Comparison of ENCODE assay signal across 1 cellular context in genomic region chr7:66654275-66655112, GRCh38.
A peak's percentile ranks its signal among the peaks of the same experiment; 100 is the strongest.
TF ChIP-seq lines count a peak whose summit lies in the region.

No MANE protein-coding gene starts in this region.

TF ChIP-seq in K562, 482 proteins besides CTCF, POLR2A, EP300 and RAD21 (continued from another document and continues in another):
- TF ChIP-seq MCM7 (IDR thresholded peaks at IDR 0.05) (no peak), ZNF79 (CRISPR knock-in tag; IDR thresholded peaks at IDR 0.05; ENCODE audit: low read depth) (no peak), ZNF23 (CRISPR knock-in tag; IDR thresholded peaks at IDR 0.05) (no peak), E2F1 (CRISPR knock-in tag; IDR thresholded peaks at IDR 0.05) (peak; percentile 94), ZNF740 (CRISPR knock-in tag; IDR thresholded peaks at IDR 0.05) (peak; percentile 67; the same call in 1 of the 2 replicates), ZNF740 (tag; IDR thresholded peaks at IDR 0.05) (no peak), NCOA1 (IDR thresholded peaks at IDR 0.05; ENCODE audit: low read depth) (peak; percentile 57; the same call in 1 of the 2 replicates), TFE3 (CRISPR knock-in tag; IDR thresholded peaks at IDR 0.05) (no peak), ZNF584 (CRISPR knock-in tag; IDR thresholded peaks at IDR 0.05; ENCODE audit: low read depth) (0 out of 2 replicates have a peak, but pooled peaks have one; percentile 20), EGR1 (conservative IDR thresholded peaks at IDR 0.05) (peak; percentile 72), KLF1 (tag; IDR thresholded peaks at IDR 0.05) (peak; percentile 82), POLR2B (IDR thresholded peaks at IDR 0.05; ENCODE audit: low read depth, partially characterized antibody) (peak; percentile 95), TCF3 (CRISPR knock-in tag; IDR thresholded peaks at IDR 0.05) (no peak), PRDM10 (IDR thresholded peaks at IDR 0.05; ENCODE audit: partially characterized antibody) (peak; percentile 87), SLC30A9 (CRISPR knock-in tag; IDR thresholded peaks at IDR 0.05) (no peak), ZFPM2 (CRISPR knock-in tag; IDR thresholded peaks at IDR 0.05) (no peak), RBM17 (IDR thresholded peaks at IDR 0.05; ENCODE audit: borderline replicate concordance, low read depth, low read length) (no peak), ZMIZ1 (IDR thresholded peaks at IDR 0.05; ENCODE audit: low read depth in 2 of 2, low read length in 2 of 2) (peak in 1 of 2 experiments; percentile 70; a peak in 2 of 4 replicates), ILK (tag; IDR thresholded peaks at IDR 0.05; ENCODE audit: borderline replicate concordance, low read depth) (no peak), PHF21A (IDR thresholded peaks at IDR 0.05; ENCODE audit: borderline replicate concordance, low read depth) (no peak; the same call in 1 of the 2 replicates), ZNF589 (CRISPR knock-in tag; IDR thresholded peaks at IDR 0.05; ENCODE audit: low read depth) (peak; percentile 69; the same call in 1 of the 2 replicates), SMARCA5 (IDR thresholded peaks at IDR 0.05) (no peak), ID3 (CRISPR knock-in tag; IDR thresholded peaks at IDR 0.05) (no peak), ID3 (tag; IDR thresholded peaks at IDR 0.05) (no peak; the same call in 1 of the 2 replicates), TGIF2 (CRISPR knock-in tag; IDR thresholded peaks at IDR 0.05) (peak; percentile 96; the same call in 1 of the 2 replicates), ZBTB43 (CRISPR knock-in tag; IDR thresholded peaks at IDR 0.05) (peak; percentile 19; the same call in 1 of the 2 replicates), ZBTB9 (CRISPR knock-in tag; IDR thresholded peaks at IDR 0.05) (no peak; the same call in 1 of the 2 replicates), HDGF (IDR thresholded peaks at IDR 0.05) (no peak), HDAC3 (IDR thresholded peaks at IDR 0.05; ENCODE audit: borderline replicate concordance, partially characterized antibody) (no peak), TEAD2 (tag; IDR thresholded peaks at IDR 0.05) (no peak), ZNF280B (CRISPR knock-in tag; IDR thresholded peaks at IDR 0.05) (no peak), E2F5 (CRISPR knock-in tag; IDR thresholded peaks at IDR 0.05) (no peak; the same call in 1 of the 2 replicates), ETV6 (IDR thresholded peaks at IDR 0.05; ENCODE audit: borderline replicate concordance in 1 of 2, low read depth in 2 of 2, low read length in 1 of 2) (no peak; a peak in 1 of 4 replicates), ETV6 (CRISPR knock-in tag; IDR thresholded peaks at IDR 0.05; ENCODE audit: borderline replicate concordance) (no peak; the same call in 1 of the 2 replicates), YY1 (IDR thresholded peaks at IDR 0.05; ENCODE audit: borderline replicate concordance in 1 of 3, control insufficient read depth in 1 of 3, extremely low read depth in 1 of 3, insufficient read depth in 3 of 3, insufficient read length in 1 of 3, insufficient replicate concordance in 2 of 3, low read depth in 1 of 3, low read length in 2 of 3) (peak in 2 of 3 experiments; percentile 61 to 63), EP400 (IDR thresholded peaks at IDR 0.05) (peak; percentile 93), BCL6 (CRISPR knock-in tag; IDR thresholded peaks at IDR 0.05) (no peak; the same call in 1 of the 2 replicates), BMI1 (IDR thresholded peaks at IDR 0.05; ENCODE audit: low read length) (no peak), KHSRP (IDR thresholded peaks at IDR 0.05) (no peak), OTX1 (CRISPR knock-in tag; IDR thresholded peaks at IDR 0.05) (no peak), SRSF3 (IDR thresholded peaks at IDR 0.05; ENCODE audit: insufficient read depth, low read length) (0 out of 2 replicates have a peak, but pooled peaks have one; percentile 12), CHD1 (IDR thresholded peaks at IDR 0.05; ENCODE audit: low read length) (peak; percentile 62), SMC3 (conservative IDR thresholded peaks at IDR 0.05; ENCODE audit: insufficient read depth, low read depth, low read length) (0 out of 2 replicates have a peak, but pooled peaks have one; percentile 18), NEUROD1 (IDR thresholded peaks at IDR 0.05; ENCODE audit: borderline replicate concordance, low read depth, low read length, partially characterized antibody) (peak; percentile 7), PHB2 (IDR thresholded peaks at IDR 0.05; ENCODE audit: low read depth) (no peak), ZNF639 (CRISPR knock-in tag; conservative IDR thresholded peaks at IDR 0.05 in 1 of 2, IDR thresholded peaks at IDR 0.05 in 1 of 2) (peak in 1 of 2 experiments; percentile 94; a peak in 2 of 4 replicates), GTF2E2 (tag; IDR thresholded peaks at IDR 0.05) (peak; percentile 59; the same call in 1 of the 2 replicates)
